1 cellular context compared by ENCODE assay signal in the genomic region with DNA sequence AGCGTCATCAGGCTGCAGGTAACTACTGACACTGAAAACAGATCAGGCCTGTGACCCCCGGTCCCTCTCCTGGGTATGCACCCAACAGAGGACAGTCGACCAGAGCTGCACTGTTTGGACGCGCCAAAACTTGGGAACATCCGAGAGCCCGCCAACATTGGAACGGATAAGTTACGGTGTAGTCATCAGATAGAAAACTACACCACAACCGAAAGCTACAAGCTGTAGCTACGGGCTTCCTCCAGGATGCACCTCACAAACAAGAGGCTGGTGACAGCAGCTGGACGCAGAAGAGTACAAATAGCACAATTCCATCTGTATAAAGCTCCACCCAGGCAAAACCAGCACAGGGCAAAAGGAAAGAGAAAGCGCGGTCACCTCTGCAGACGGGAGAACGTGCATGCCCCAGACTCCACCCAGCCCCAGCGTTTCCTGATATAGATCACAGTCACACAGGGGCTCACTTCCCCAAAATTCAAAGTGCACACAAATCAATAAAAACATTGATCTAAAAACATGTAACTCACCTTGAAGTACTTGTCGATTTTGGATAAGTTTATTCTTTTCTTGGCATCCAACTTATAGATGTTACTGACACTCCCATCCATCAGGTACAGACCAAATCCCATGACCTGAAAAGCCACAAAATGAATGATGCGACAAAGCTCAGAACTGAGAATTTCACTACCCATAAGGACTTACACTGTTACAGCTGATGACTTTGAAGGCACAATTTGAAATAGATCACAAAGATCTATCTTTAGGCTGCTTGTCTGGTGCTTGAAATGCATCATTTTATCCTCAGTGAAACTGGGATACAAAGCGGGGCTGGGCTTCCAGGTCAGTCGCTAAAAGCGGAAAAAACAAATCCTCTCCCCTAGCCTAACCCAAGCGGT.
TF ChIP-seq lines count a peak whose summit lies in the region.

No MANE protein-coding gene starts in this region.

TF ChIP-seq in GM12878, 131 proteins besides CTCF, POLR2A, EP300 and RAD21 (continued from another document):
- TF ChIP-seq, protein P1, sequence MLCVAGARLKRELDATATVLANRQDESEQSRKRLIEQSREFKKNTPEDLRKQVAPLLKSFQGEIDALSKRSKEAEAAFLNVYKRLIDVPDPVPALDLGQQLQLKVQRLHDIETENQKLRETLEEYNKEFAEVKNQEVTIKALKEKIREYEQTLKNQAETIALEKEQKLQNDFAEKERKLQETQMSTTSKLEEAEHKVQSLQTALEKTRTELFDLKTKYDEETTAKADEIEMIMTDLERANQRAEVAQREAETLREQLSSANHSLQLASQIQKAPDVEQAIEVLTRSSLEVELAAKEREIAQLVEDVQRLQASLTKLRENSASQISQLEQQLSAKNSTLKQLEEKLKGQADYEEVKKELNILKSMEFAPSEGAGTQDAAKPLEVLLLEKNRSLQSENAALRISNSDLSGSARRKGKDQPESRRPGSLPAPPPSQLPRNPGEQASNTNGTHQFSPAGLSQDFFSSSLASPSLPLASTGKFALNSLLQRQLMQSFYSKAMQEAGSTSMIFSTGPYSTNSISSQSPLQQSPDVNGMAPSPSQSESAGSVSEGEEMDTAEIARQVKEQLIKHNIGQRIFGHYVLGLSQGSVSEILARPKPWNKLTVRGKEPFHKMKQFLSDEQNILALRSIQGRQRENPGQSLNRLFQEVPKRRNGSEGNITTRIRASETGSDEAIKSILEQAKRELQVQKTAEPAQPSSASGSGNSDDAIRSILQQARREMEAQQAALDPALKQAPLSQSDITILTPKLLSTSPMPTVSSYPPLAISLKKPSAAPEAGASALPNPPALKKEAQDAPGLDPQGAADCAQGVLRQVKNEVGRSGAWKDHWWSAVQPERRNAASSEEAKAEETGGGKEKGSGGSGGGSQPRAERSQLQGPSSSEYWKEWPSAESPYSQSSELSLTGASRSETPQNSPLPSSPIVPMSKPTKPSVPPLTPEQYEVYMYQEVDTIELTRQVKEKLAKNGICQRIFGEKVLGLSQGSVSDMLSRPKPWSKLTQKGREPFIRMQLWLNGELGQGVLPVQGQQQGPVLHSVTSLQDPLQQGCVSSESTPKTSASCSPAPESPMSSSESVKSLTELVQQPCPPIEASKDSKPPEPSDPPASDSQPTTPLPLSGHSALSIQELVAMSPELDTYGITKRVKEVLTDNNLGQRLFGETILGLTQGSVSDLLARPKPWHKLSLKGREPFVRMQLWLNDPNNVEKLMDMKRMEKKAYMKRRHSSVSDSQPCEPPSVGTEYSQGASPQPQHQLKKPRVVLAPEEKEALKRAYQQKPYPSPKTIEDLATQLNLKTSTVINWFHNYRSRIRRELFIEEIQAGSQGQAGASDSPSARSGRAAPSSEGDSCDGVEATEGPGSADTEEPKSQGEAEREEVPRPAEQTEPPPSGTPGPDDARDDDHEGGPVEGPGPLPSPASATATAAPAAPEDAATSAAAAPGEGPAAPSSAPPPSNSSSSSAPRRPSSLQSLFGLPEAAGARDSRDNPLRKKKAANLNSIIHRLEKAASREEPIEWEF (IDR thresholded peaks at IDR 0.05; ENCODE audit: insufficient replicate concordance, low read depth, low read length): peak; percentile 91
- TF ChIP-seq BHLHE40 (IDR thresholded peaks at IDR 0.05; ENCODE audit: borderline replicate concordance in 1 of 2, low read depth in 2 of 2, low read length in 1 of 2) (peak; percentile 85 to 88), RAD51 (IDR thresholded peaks at IDR 0.05) (no peak), JUNB (IDR thresholded peaks at IDR 0.05) (no peak), TCF12 (IDR thresholded peaks at IDR 0.05; ENCODE audit: low read depth, low read length) (no peak), MEF2A (IDR thresholded peaks at IDR 0.05; ENCODE audit: insufficient read depth, low read depth, low read length) (0 out of 2 replicates have a peak, but pooled peaks have one; percentile 12), LARP7 (IDR thresholded peaks at IDR 0.05) (no peak), POLR2AphosphoS5 (IDR thresholded peaks at IDR 0.05; ENCODE audit: low read length) (no peak), ASH2L (IDR thresholded peaks at IDR 0.05; ENCODE audit: borderline replicate concordance, low read depth) (no peak), TARDBP (IDR thresholded peaks at IDR 0.05; ENCODE audit: borderline replicate concordance) (no peak), NBN (IDR thresholded peaks at IDR 0.05) (no peak), SIN3A (IDR thresholded peaks at IDR 0.05; ENCODE audit: low read depth, low read length) (no peak)
- TF ChIP-seq, protein P2, sequence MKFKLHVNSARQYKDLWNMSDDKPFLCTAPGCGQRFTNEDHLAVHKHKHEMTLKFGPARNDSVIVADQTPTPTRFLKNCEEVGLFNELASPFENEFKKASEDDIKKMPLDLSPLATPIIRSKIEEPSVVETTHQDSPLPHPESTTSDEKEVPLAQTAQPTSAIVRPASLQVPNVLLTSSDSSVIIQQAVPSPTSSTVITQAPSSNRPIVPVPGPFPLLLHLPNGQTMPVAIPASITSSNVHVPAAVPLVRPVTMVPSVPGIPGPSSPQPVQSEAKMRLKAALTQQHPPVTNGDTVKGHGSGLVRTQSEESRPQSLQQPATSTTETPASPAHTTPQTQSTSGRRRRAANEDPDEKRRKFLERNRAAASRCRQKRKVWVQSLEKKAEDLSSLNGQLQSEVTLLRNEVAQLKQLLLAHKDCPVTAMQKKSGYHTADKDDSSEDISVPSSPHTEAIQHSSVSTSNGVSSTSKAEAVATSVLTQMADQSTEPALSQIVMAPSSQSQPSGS (IDR thresholded peaks at IDR 0.05; ENCODE audit: low read length): peak; percentile 29; the same call in 1 of the 2 replicates
